In the genomic region with DNA sequence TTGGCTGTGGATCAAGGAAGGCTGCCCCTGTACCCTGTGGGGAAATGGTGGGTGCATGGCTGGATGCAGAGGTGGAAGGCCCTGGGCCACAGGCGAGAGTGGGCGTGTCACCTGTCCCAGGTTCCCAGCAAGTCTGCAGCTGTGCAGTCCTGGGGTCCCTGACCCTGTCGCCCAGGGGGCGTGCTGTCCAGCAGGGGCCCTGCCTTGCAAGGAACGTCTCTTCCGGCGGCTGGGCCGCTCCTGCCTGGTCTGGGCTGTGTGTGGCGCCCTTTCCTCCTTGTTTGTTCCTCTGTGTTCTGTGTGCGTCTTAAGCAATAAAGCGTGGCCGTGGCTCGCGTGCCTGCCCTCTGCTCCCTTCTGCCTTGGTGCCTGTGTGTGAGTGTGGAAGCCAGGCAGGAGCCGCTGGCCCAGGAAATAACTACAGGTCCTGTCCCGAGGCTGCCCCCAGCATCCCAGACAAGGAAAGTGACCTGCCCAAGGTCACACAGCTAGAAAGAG, we compare ENCODE assay signal across 19 cellular contexts. TPM values are rescaled to one million over a fixed set of nuclear protein-coding genes. Genes with fewer than 3 reads are reported as not detected.
DNase-seq lines count a peak whose midpoint lies in the region; ATAC-seq and TF ChIP-seq lines count a peak whose summit lies in the region.
"Had no signal": no experiment of that assay in that cellular context is flagged by ENCODE, and none has a peak within 500 bp of the region (broad histone marks: within the 10 kb centered on the region; RNA-seq: fewer than 3 reads in every experiment).

No MANE protein-coding gene starts in this region.

- H3K9me3 ChIP-seq in RWPE2 (ENCODE audit: severe bottlenecking), result no peaks in the 10 kb centered on the region

- DNase-seq in H7, result peak; percentile 73
- no peak for DNase-seq in RWPE2 (ENCODE audit: low spot score)
- DNase-seq in kidney tubule cell (ENCODE audit: low spot score), result peak; percentile 6
- no peak for DNase-seq in stimulated activated naive B cell treated with anti-CD40 and anti-IgM and Interleukin-4, amounts not matched to agents 10 μg/mL and 1 μg/mL and 100 μg/mL, for 72 hours
- no peak for DNase-seq in NCI-H2196 (lab: John Stamatoyannopoulos, UW; ENCODE audit: unreplicated experiment)
- no peak for DNase-seq in NCI-H2227 (lab: John Stamatoyannopoulos, UW; ENCODE audit: unreplicated experiment)
- DNase-seq in MCF 10A (ENCODE audit: unreplicated experiment), result no peak
- DNase-seq: activated CD8-positive, alpha-beta T cell treated with anti-CD3 and anti-CD28 coated beads for 36 hours; C1 segment of cervical spinal cord; central memory CD4-positive, alpha-beta T cell; NCI-H1092 treated with DMSO at 0.1 percent for 48 hours; NK-92 treated with Interleukin-12 subunit alpha and Interleukin-12 subunit beta, amount 100 ng/mL, for 24 hours; stimulated activated CD4-positive, alpha-beta T cell treated with anti-CD3 and anti-CD28 coated beads, Interleukin-1b, Interleukin-23, amount 100 ng/mL, for 48 hours had no signal

- CTCF ChIA-PET in MCF 10A (lab: Yijun Ruan, JAX), result interaction anchor here (0.6 to 1.3 kb wide), 2 partner anchors 14 to 16 kb away, joined by 5 read pairs; no protein-coding TSS in a partner anchor

- H3K36me3 Mint-ChIP-seq in stimulated activated naive B cell treated with anti-CD40 and anti-IgM and Interleukin-4, amounts not matched to agents 10 μg/mL and 1 μg/mL and 100 μg/mL, for 72 hours, result peaks cover 8 to 19% of the 10 kb centered on the region in 2 donors
- H3K36me3 Mint-ChIP-seq in MCF 10A (ENCODE audit: insufficient read depth, unreplicated experiment), result no peaks in the 10 kb centered on the region

- no peaks in the 10 kb centered on the region for H3K9me3 Mint-ChIP-seq in stimulated activated naive B cell treated with anti-CD40 and anti-IgM and Interleukin-4, amounts not matched to agents 10 μg/mL and 1 μg/mL and 100 μg/mL, for 72 hours
- no peaks in the 10 kb centered on the region for H3K9me3 Mint-ChIP-seq in MCF 10A (ENCODE audit: unreplicated experiment)
- H3K9me3 Mint-ChIP-seq: activated CD8-positive, alpha-beta T cell treated with anti-CD3 and anti-CD28 coated beads for 36 hours; activated T-helper 1 cell treated with anti-CD3 and anti-CD28 coated beads, Interleukin-12 subunit alpha, Interleukin-12 subunit beta, Interleukin-2, Interleukin-4 antibody, amounts not matched to agents 30 ng/mL and 10 ng/mL and 1 ng/mL, durations not matched to agents 14 hours and 24 hours and 36 hours had no signal

- H3K27me3 ChIP-seq in H7 (ENCODE audit: control insufficient read depth, insufficient read depth, low read length) (no peaks in the 10 kb centered on the region), RWPE2 (ENCODE audit: insufficient read depth, poor library complexity, severe bottlenecking) (no peaks in the 10 kb centered on the region)
- H3K27me3 ChIP-seq: foreskin keratinocyte had no signal

- peak overlapping the region in 1 of 2 donors; percentile 48 for H3K4me3 Mint-ChIP-seq in stimulated activated naive B cell treated with anti-CD40 and anti-IgM and Interleukin-4, amounts not matched to agents 10 μg/mL and 1 μg/mL and 100 μg/mL, for 72 hours
- H3K4me3 Mint-ChIP-seq in MCF 10A (ENCODE audit: unreplicated experiment), result no peak overlapping the region
- H3K4me3 Mint-ChIP-seq: activated CD8-positive, alpha-beta T cell treated with anti-CD3 and anti-CD28 coated beads for 36 hours; activated T-helper 1 cell treated with anti-CD3 and anti-CD28 coated beads, Interleukin-12 subunit alpha, Interleukin-12 subunit beta, Interleukin-2, Interleukin-4 antibody, amounts not matched to agents 30 ng/mL and 10 ng/mL and 1 ng/mL, durations not matched to agents 14 hours and 24 hours and 36 hours had no signal

- H3K36me3 ChIP-seq in H7 (replicated peaks; ENCODE audit: control insufficient read depth, insufficient read depth, low read length), result peaks cover 5% of the 10 kb centered on the region
- peaks cover 4% of the 10 kb centered on the region; the same call in 1 of the 2 replicates for H3K36me3 ChIP-seq in RWPE2 (ENCODE audit: low read depth)

- peaks cover 9 to 23% of the 10 kb centered on the region in 2 donors for H3K4me1 Mint-ChIP-seq in stimulated activated naive B cell treated with anti-CD40 and anti-IgM and Interleukin-4, amounts not matched to agents 10 μg/mL and 1 μg/mL and 100 μg/mL, for 72 hours
- H3K4me1 Mint-ChIP-seq in MCF 10A (ENCODE audit: insufficient read depth, unreplicated experiment), result no peaks in the 10 kb centered on the region

- TF ChIP-seq CTCF in RWPE2 (IDR thresholded peaks at IDR 0.05; ENCODE audit: poor library complexity, severe bottlenecking), result no peak
- TF ChIP-seq CTCF in MCF 10A (IDR thresholded peaks at IDR 0.05; ENCODE audit: unreplicated experiment), result no peak

- H3K27ac Mint-ChIP-seq in stimulated activated naive B cell treated with anti-CD40 and anti-IgM and Interleukin-4, amounts not matched to agents 10 μg/mL and 1 μg/mL and 100 μg/mL, for 72 hours, result peak overlapping the region; percentile 87
- H3K27ac Mint-ChIP-seq in MCF 10A (ENCODE audit: low read depth, unreplicated experiment), result no peak overlapping the region
- H3K27ac Mint-ChIP-seq: activated CD8-positive, alpha-beta T cell treated with anti-CD3 and anti-CD28 coated beads for 36 hours; activated T-helper 1 cell treated with anti-CD3 and anti-CD28 coated beads, Interleukin-12 subunit alpha, Interleukin-12 subunit beta, Interleukin-2, Interleukin-4 antibody, amounts not matched to agents 30 ng/mL and 10 ng/mL and 1 ng/mL, durations not matched to agents 14 hours and 24 hours and 36 hours had no signal

- ATAC-seq in RWPE2 (ENCODE audit: low read depth), result 0 out of 3 replicates have a peak, but pooled peaks have one; percentile 1
- peak in 1 of 2 donors; percentile 5 for ATAC-seq in stimulated activated naive B cell treated with anti-CD40 and anti-IgM and Interleukin-4, amounts not matched to agents 10 μg/mL and 1 μg/mL and 100 μg/mL, for 72 hours (replicated peaks)
- ATAC-seq: activated CD8-positive, alpha-beta T cell treated with anti-CD3 and anti-CD28 coated beads for 36 hours; foreskin keratinocyte; sciatic nerve had no signal

- no peaks in the 10 kb centered on the region for H3K27me3 Mint-ChIP-seq in stimulated activated naive B cell treated with anti-CD40 and anti-IgM and Interleukin-4, amounts not matched to agents 10 μg/mL and 1 μg/mL and 100 μg/mL, for 72 hours
- no peaks in the 10 kb centered on the region for H3K27me3 Mint-ChIP-seq in MCF 10A (ENCODE audit: insufficient read depth, unreplicated experiment)
- H3K27me3 Mint-ChIP-seq: activated CD8-positive, alpha-beta T cell treated with anti-CD3 and anti-CD28 coated beads for 36 hours had no signal

- no peak overlapping the region for H3K4me3 ChIP-seq in H7 (ENCODE audit: insufficient read depth, low read depth, low read length)
- no peak overlapping the region for H3K4me3 ChIP-seq in RWPE2 (ENCODE audit: severe bottlenecking)

- intact Hi-C loops in MCF 10A (cut with micrococcal nuclease), result no loop called here

- H3K4me1 ChIP-seq in RWPE2 (ENCODE audit: insufficient read depth, poor library complexity, severe bottlenecking), result no peaks in the 10 kb centered on the region
- H3K4me1 ChIP-seq: foreskin keratinocyte had no signal

- POLR2A ChIA-PET in MCF 10A (lab: Yijun Ruan, JAX), result no interaction called here

- no TSS peak for BruUV-seq in MCF 10A (replicated peaks; lab: Mats Ljungman, UMichigan)

- H3K27ac ChIP-seq in RWPE2 (ENCODE audit: poor library complexity, severe bottlenecking), result no peak overlapping the region
- H3K27ac ChIP-seq: foreskin keratinocyte had no signal

RNA-seq across cellular contexts. Expression of a gene that starts 8.4 kb away (rescaled TPM):
- 13.8 and 18.2 TPM in 2 replicates for total RNA-seq in H7 (2014; rRNA removed; shearing (Covaris generic))
- 0.32 and 0.42 TPM in 2 replicates for total RNA-seq in MCF 10A (2022)

RNA-seq across cellular contexts. Expression of a gene that starts 10.7 kb away (rescaled TPM):
- total RNA-seq in H7 (2014; rRNA removed; shearing (Covaris generic)), result 9.5 and 11.3 TPM in 2 replicates
- 1.5 and 3.4 TPM in 2 replicates for total RNA-seq in MCF 10A (2022)

RNA-seq across cellular contexts. Expression of a gene that starts 48.3 kb away (rescaled TPM):
- total RNA-seq in H7 (2014; rRNA removed; shearing (Covaris generic)), result 2.8 and 5.5 TPM in 2 replicates
- 4.1 and 6.1 TPM in 2 replicates for total RNA-seq in MCF 10A (2022)

RNA-seq across cellular contexts. Expression of a gene that starts 52.7 kb away (rescaled TPM):
- 28.5 and 33.5 TPM in 2 replicates for total RNA-seq in H7 (2014; rRNA removed; shearing (Covaris generic))
- 26.0 and 38.1 TPM in 2 replicates for total RNA-seq in MCF 10A (2022)

RNA-seq across cellular contexts. Expression of a gene that starts 54.3 kb away (rescaled TPM):
- total RNA-seq in H7 (2014; rRNA removed; shearing (Covaris generic)), result not detected in 2 replicates
- total RNA-seq in MCF 10A (2022), result not detected in 2 replicates
- total RNA-seq: activated CD8-positive, alpha-beta T cell treated with anti-CD3 and anti-CD28 coated beads for 36 hours; activated T-helper 1 cell treated with anti-CD3 and anti-CD28 coated beads, Interleukin-12 subunit alpha, Interleukin-12 subunit beta, Interleukin-2, Interleukin-4 antibody, amounts not matched to agents 30 ng/mL and 10 ng/mL and 1 ng/mL, durations not matched to agents 14 hours and 24 hours and 36 hours; Daoy; foreskin keratinocyte; sciatic nerve; SK-MEL-5; temporal lobe had no signal

Comparison
In these comparisons a context has a peak if more than half of its experiments do, and no peak if none do; other contexts are left out.
1. DNase-seq: peak in H7 (single experiment) and kidney tubule cell (single experiment); none in RWPE2 (single experiment), stimulated activated naive B cell treated with anti-CD40 and anti-IgM and Interleukin-4, amounts not matched to agents 10 μg/mL and 1 μg/mL and 100 μg/mL, for 72 hours (single experiment), NCI-H2196 (single experiment), NCI-H2227 (single experiment) and MCF 10A (single experiment).
2. RNA of a gene that starts 8.4 kb away (total RNA-seq): 13.8 to 18.2 TPM in H7; 0.32 to 0.42 TPM in MCF 10A; every median in the first group is over 10 times any median in the second.